In the genomic region with DNA sequence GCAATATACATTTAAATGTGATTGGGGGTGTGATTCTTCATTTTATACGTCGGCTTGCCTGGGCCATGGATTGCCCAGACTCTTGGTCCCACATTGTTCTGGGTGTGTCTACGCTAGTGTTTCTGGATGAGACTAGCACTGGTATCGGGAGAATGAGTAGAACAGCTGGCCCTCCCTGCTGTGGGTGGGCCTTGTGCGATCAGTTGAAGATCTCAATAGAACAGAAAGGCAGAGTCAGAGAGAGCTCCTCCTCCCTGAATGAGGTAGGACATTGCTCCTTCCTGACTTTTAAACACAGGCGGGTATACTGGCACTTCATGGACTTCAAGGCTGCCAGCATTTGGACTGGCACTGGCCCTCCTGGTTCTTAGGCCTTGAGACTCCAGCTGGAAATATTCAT, we compare ENCODE assay signal across 34 cellular contexts.
"Had no signal": no experiment of that assay in that cellular context is flagged by ENCODE, and none has a peak within 500 bp of the region (broad histone marks: within the 10 kb centered on the region; RNA-seq: fewer than 3 reads in every experiment).

No MANE protein-coding gene starts in this region.

- H3K4me3 ChIP-seq: adrenal gland, ascending aorta, body of pancreas, breast epithelium, cardiac muscle cell had no signal

- H3K4me1 ChIP-seq: adrenal gland, ascending aorta, body of pancreas, breast epithelium had no signal

- H3K27ac ChIP-seq: adrenal gland, ascending aorta, body of pancreas, brain microvascular endothelial cell, breast epithelium, cardiac muscle cell had no signal

- DNase-seq: activated effector memory CD4-positive, alpha-beta T cell treated with anti-CD3 and anti-CD28 coated beads, Interleukin-2, amount 50 U/mL, for 16 hours; activated effector memory CD4-positive, alpha-beta T cell treated with Interleukin-2 at 50 U/mL for 16 hours; activated gamma-delta T cell; activated gamma-delta T cell treated with Interleukin-2 at 50 U/mL for 16 hours; activated naive CD4-positive, alpha-beta T cell; activated naive CD4-positive, alpha-beta T cell treated with anti-CD3 and anti-CD28 coated beads for 36 hours; activated naive CD4-positive, alpha-beta T cell treated with anti-CD3 and anti-CD28 coated beads, Interleukin-2, amount 10 ng/mL, durations not matched to agents 7 days and 5 days; activated naive CD4-positive, alpha-beta T cell treated with anti-CD3 and anti-CD28 coated beads, Interleukin-2, amount 50 U/mL, for 16 hours; activated naive CD4-positive, alpha-beta T cell treated with Interleukin-2 at 50 U/mL for 16 hours; activated naive CD8-positive, alpha-beta T cell treated with anti-CD3 and anti-CD28 coated beads for 36 hours; activated naive CD8-positive, alpha-beta T cell treated with anti-CD3 and anti-CD28 coated beads, Interleukin-2, amount 10 ng/mL, durations not matched to agents 7 days and 5 days; activated naive CD8-positive, alpha-beta T cell treated with anti-CD3 and anti-CD28 coated beads, Interleukin-2, amount 50 U/mL, for 24 hours; activated T-cell treated with anti-CD3 and anti-CD28 coated beads, Interleukin-2, amount 50 U/mL, for 1 hour; activated T-cell treated with anti-CD3 and anti-CD28 coated beads, Interleukin-2, amount 50 U/mL, for 24 hours; activated T-cell treated with anti-CD3 and anti-CD28 coated beads, Interleukin-2, amount 50 U/mL, for 4 hours; activated T-cell treated with anti-CD3 and anti-CD28 coated beads, Interleukin-2, amount 50 U/mL, for 48 hours; activated T-cell treated with anti-CD3 and anti-CD28 coated beads, Interleukin-2, amount 50 U/mL, for 72 hours; adrenal gland; amniotic stem cell; amygdala; anterior cingulate cortex; aorta; body of pancreas; brain microvascular endothelial cell; caudate nucleus; central memory CD4-positive, alpha-beta T cell; cerebellar nuclear complex had no signal

- H3K27me3 ChIP-seq: adrenal gland, ascending aorta, body of pancreas, brain microvascular endothelial cell, breast epithelium, cardiac muscle cell had no signal

- ATAC-seq: activated naive CD4-positive, alpha-beta T cell treated with anti-CD3 and anti-CD28 coated beads, Interleukin-2, amount 50 U/mL, for 72 hours; activated naive CD8-positive, alpha-beta T cell treated with anti-CD3 and anti-CD28 coated beads, Interleukin-2, amount 50 U/mL, for 24 hours; activated T-cell treated with anti-CD3 and anti-CD28 coated beads, Interleukin-2, amount 50 U/mL, for 4 hours; activated T-cell treated with anti-CD3 and anti-CD28 coated beads, Interleukin-2, amount 50 U/mL, for 72 hours; activated T-helper 17 cell treated with anti-CD3 and anti-CD28 coated beads, Interleukin-2, amount 50 U/mL, for 72 hours; body of pancreas had no signal

- FAIRE-seq: astrocyte, bronchial epithelial cell had no signal

- H3K36me3 ChIP-seq: adrenal gland, ascending aorta, brain microvascular endothelial cell, breast epithelium, cardiac muscle cell had no signal

- H3K9me3 ChIP-seq: adrenal gland, ascending aorta, body of pancreas, breast epithelium had no signal
